8 cellular contexts compared by ENCODE assay signal in the genomic region with DNA sequence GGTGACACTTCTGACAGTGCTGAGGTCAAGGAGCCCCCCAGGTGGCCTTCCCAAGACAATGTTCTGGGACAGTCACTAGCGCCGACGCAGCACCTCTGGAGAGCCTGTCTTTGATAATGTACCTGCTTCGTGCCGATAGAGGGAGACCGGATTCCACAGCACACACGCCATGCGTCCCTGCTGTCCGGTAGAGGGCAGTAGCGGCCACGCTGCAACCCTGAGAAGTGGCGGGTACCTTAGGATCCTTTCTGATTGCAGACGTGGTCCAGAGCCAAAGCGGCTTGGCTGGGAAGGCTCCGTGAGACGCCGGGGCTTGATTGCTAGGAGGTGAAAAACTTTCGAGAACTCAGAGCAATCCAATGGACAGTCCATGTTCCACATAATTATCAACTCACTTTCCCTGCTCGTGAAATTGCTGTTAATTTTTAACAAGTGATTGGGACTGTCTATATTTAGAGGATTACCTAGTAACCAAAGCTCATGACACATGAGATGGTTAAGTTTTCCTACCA. TPM values are rescaled to one million over a fixed set of nuclear protein-coding genes. Genes with fewer than 3 reads are reported as not detected.
A peak's percentile ranks its signal among the peaks of the same experiment; 100 is the strongest.
DNase-seq lines count a peak whose midpoint lies in the region; ATAC-seq and TF ChIP-seq lines count a peak whose summit lies in the region.

No MANE protein-coding gene starts in this region.

- H3K27ac Mint-ChIP-seq in Caco-2 (ENCODE audit: unreplicated experiment), result no peak overlapping the region
- no peak overlapping the region for H3K27ac Mint-ChIP-seq in activated CD8-positive, alpha-beta T cell treated with anti-CD3 and anti-CD28 coated beads, Interleukin-2, amount 10 ng/mL, durations not matched to agents 7 days and 5 days
- no peak overlapping the region for H3K27ac Mint-ChIP-seq in endodermal cell

- H3K36me3 Mint-ChIP-seq in Caco-2 (ENCODE audit: insufficient read depth, unreplicated experiment) (no peaks in the 10 kb centered on the region), endodermal cell (ENCODE audit: low read depth) (no peaks in the 10 kb centered on the region)
- no peaks in the 10 kb centered on the region for H3K36me3 Mint-ChIP-seq in activated CD8-positive, alpha-beta T cell treated with anti-CD3 and anti-CD28 coated beads, Interleukin-2, amount 10 ng/mL, durations not matched to agents 7 days and 5 days (ENCODE audit: low read depth)

- peaks cover 19% of the 10 kb centered on the region for H3K9me3 Mint-ChIP-seq in Caco-2 (ENCODE audit: unreplicated experiment)
- H3K9me3 Mint-ChIP-seq in activated CD8-positive, alpha-beta T cell treated with anti-CD3 and anti-CD28 coated beads, Interleukin-2, amount 10 ng/mL, durations not matched to agents 7 days and 5 days (ENCODE audit: insufficient read depth), result no peaks in the 10 kb centered on the region
- H3K9me3 Mint-ChIP-seq in endodermal cell, result peaks cover 5% of the 10 kb centered on the region

- no peaks in the 10 kb centered on the region for H3K27me3 ChIP-seq in Caco-2 (replicated peaks; ENCODE audit: control insufficient read depth, insufficient read depth, low read length)
- peaks cover 40% of the 10 kb centered on the region for H3K27me3 ChIP-seq in endodermal cell (ENCODE audit: control insufficient read depth, insufficient read depth, low read length, poor library complexity, severe bottlenecking)

- TF ChIP-seq CTCF in Caco-2 (IDR thresholded peaks at IDR 0.05; ENCODE audit: insufficient read depth in 1 of 2, low read depth in 1 of 2, low read length in 1 of 2, severe bottlenecking in 1 of 2, unreplicated experiment in 1 of 2) (peak; percentile 100), endodermal cell (conservative IDR thresholded peaks at IDR 0.05) (peak; percentile 100)

- peaks cover 10% of the 10 kb centered on the region; the same call in 1 of the 2 replicates for H3K4me1 ChIP-seq in Caco-2
- H3K4me1 ChIP-seq in endodermal cell (ENCODE audit: control insufficient read depth, insufficient read depth, low read length), result no peaks in the 10 kb centered on the region

- no peak overlapping the region for H3K9ac ChIP-seq in endodermal cell (ENCODE audit: extremely low read depth, low read length, poor library complexity, severe bottlenecking)

- H3K4me1 Mint-ChIP-seq in Caco-2 (ENCODE audit: low read depth, unreplicated experiment), result no peaks in the 10 kb centered on the region
- H3K4me1 Mint-ChIP-seq in activated CD8-positive, alpha-beta T cell treated with anti-CD3 and anti-CD28 coated beads, Interleukin-2, amount 10 ng/mL, durations not matched to agents 7 days and 5 days (ENCODE audit: low read depth), result no peaks in the 10 kb centered on the region
- H3K4me1 Mint-ChIP-seq in endodermal cell, result no peaks in the 10 kb centered on the region

- no TSS peak for BruUV-seq in Caco-2 (replicated peaks; lab: Mats Ljungman, UMichigan)

- H3K36me3 ChIP-seq in Caco-2 (ENCODE audit: control insufficient read depth, insufficient read depth, low read length) (no peaks in the 10 kb centered on the region), endodermal cell (ENCODE audit: control insufficient read depth, insufficient read depth, low read length) (no peaks in the 10 kb centered on the region)

- CTCF ChIA-PET in Caco-2 (lab: Charles Lee), result interaction anchor here (0.6 to 1.8 kb wide), 16 partner anchors 11 to 387 kb away, joined by 3 to 32 read pairs (median 4); a partner anchor contains a TSS
- CTCF ChIA-PET in activated CD8-positive, alpha-beta T cell treated with anti-CD3 and anti-CD28 coated beads, Interleukin-2, amount 10 ng/mL, durations not matched to agents 7 days and 5 days (lab: Charles Lee), result interaction anchor here (0.6 to 3.7 kb wide), 9 partner anchors 8 to 390 kb away, joined by 3 to 13 read pairs (median 6); a partner anchor contains a TSS

- POLR2A ChIA-PET in Caco-2 (lab: Charles Lee), result interaction anchor here (1.0 kb wide), 1 partner anchor 450 kb away, joined by 3 read pairs; no protein-coding TSS in a partner anchor
- POLR2A ChIA-PET in activated CD8-positive, alpha-beta T cell treated with anti-CD3 and anti-CD28 coated beads, Interleukin-2, amount 10 ng/mL, durations not matched to agents 7 days and 5 days (lab: Charles Lee), result no interaction called here

- 0 to 9% methylated on average over 4 to 19 of the region's 19 CpGs for WGBS in endodermal cell (ENCODE audit: insufficient coverage in 1 of 2, insufficient read length in 1 of 2), 2 experiments

- H3K27ac ChIP-seq in endodermal cell (ENCODE audit: low read depth, low read length), result no peak overlapping the region

- peaks cover 28% of the 10 kb centered on the region for H3K27me3 Mint-ChIP-seq in Caco-2 (ENCODE audit: insufficient read depth, unreplicated experiment)
- H3K27me3 Mint-ChIP-seq in activated CD8-positive, alpha-beta T cell treated with anti-CD3 and anti-CD28 coated beads, Interleukin-2, amount 10 ng/mL, durations not matched to agents 7 days and 5 days (ENCODE audit: low read depth), result peaks cover 35% of the 10 kb centered on the region
- peaks cover 37% of the 10 kb centered on the region for H3K27me3 Mint-ChIP-seq in endodermal cell (ENCODE audit: insufficient read depth)

- intact Hi-C loops in Caco-2 (cut with micrococcal nuclease; ENCODE audit: unreplicated experiment), result loop anchor here (1.0 to 5.0 kb wide), 9 partner anchors 11 to 482 kb away; a partner anchor contains a TSS

- H3K4me3 Mint-ChIP-seq in Caco-2 (ENCODE audit: unreplicated experiment) (no peak overlapping the region), endodermal cell (no peak overlapping the region)
- H3K4me3 Mint-ChIP-seq in activated CD8-positive, alpha-beta T cell treated with anti-CD3 and anti-CD28 coated beads, Interleukin-2, amount 10 ng/mL, durations not matched to agents 7 days and 5 days, result no peak overlapping the region

- peaks cover 15% of the 10 kb centered on the region for H3K9me3 ChIP-seq in Caco-2
- H3K9me3 ChIP-seq in endodermal cell (ENCODE audit: control insufficient read depth, low read length), result peaks cover 8% of the 10 kb centered on the region

- ATAC-seq in GM19463 (IDR thresholded peaks at IDR 0.05; ENCODE audit: unreplicated experiment) (peak; percentile 100), HG03558 (IDR thresholded peaks at IDR 0.05; ENCODE audit: extremely low read depth, unreplicated experiment) (peak; percentile 99)
- ATAC-seq in activated CD8-positive, alpha-beta T cell treated with anti-CD3 and anti-CD28 coated beads, Interleukin-2, amount 10 ng/mL, durations not matched to agents 7 days and 5 days, result peak; percentile 100

- 0 out of 2 replicates have a peak overlapping the region, but pooled peaks have one; percentile 19 for H3K4me3 ChIP-seq in Caco-2 (ENCODE audit: low read depth, low read length)
- no peak overlapping the region for H3K4me3 ChIP-seq in endodermal cell (ENCODE audit: low read length)

- DNase-seq in Caco-2, result peak; percentile 95 to 96
- DNase-seq in NCI-H82 (lab: John Stamatoyannopoulos, UW), result peak; percentile 83
- peak; percentile 85 for DNase-seq in activated CD8-positive, alpha-beta T cell treated with anti-CD3 and anti-CD28 coated beads, Interleukin-2, amount 10 ng/mL, durations not matched to agents 7 days and 5 days
- peak; percentile 96 for DNase-seq in endodermal cell
- peak; percentile 85 for DNase-seq in mucosa of gallbladder (ENCODE audit: low spot score)
- peak; percentile 86 for DNase-seq in stimulated activated CD8-positive, alpha-beta memory T cell treated with anti-CD3 and anti-CD28 coated beads, Interleukin-4, amount 100 ng/mL, for 48 hours

RNA-seq across cellular contexts. Expression of a gene that starts 11.4 kb away (rescaled TPM):
- total RNA-seq in Caco-2 (2022) (0.82 and 1.1 TPM in 2 replicates), endodermal cell (not detected), mucosa of gallbladder (7.0 TPM)
- total RNA-seq in activated CD8-positive, alpha-beta T cell treated with anti-CD3 and anti-CD28 coated beads, Interleukin-2, amount 10 ng/mL, durations not matched to agents 7 days and 5 days, result not detected
- polyA plus RNA-seq in endodermal cell (2013, experiment 1 of 2), result not detected
- not detected for polyA plus RNA-seq in endodermal cell (2013, experiment 2 of 2)
